Comparison of ENCODE assay signal across 8 cellular contexts in the genomic region with DNA sequence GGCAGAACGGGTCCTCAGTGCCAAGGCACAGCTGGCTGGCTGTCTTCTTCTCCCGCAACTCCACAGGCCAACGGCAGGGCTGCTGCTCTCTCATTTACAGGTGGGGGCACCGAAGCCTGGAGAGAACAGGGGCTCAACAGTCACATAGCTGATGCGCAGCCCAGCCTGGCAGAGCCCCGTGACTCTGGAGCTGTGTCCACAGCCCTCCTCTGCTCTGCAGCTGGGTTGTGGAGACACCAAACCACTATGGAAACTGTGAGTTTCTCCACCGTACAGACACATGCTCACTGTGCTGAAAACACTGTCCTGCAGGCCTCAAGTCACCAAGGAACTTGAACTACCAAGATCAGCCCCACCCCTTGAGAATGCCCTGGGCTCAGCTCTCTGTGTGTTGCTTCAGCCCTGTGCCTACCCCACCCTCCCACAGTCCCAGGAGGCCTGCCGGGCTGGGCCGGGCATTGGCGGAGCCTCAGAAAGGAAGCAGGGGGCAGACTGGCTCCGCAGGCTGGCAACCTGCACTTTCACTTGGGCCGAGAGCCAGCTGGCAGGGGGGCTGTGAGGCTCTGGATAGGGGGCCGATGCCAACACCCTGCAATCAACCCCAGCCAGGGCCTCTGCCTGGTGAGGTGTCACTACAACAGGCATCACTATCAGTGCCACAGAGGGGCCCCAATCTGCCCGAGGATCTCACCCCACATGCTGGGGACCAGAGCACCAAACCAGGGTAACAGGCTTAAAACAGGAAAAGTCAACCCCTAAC.
DNase-seq lines count a peak whose midpoint lies in the region; ATAC-seq and TF ChIP-seq lines count a peak whose summit lies in the region.

No MANE protein-coding gene starts in this region.

- H3K9me3 Mint-ChIP-seq in activated CD8-positive, alpha-beta T cell treated with anti-CD3 and anti-CD28 coated beads for 36 hours = no peaks in the 10 kb centered on the region
- no peaks in the 10 kb centered on the region for H3K9me3 Mint-ChIP-seq in Caco-2 (ENCODE audit: unreplicated experiment)

- no peaks in the 10 kb centered on the region for H3K27me3 ChIP-seq in prostate gland (replicated peaks; ENCODE audit: insufficient read depth)
- no peaks in the 10 kb centered on the region for H3K27me3 ChIP-seq in Caco-2 (replicated peaks; ENCODE audit: control insufficient read depth, insufficient read depth, low read length)

- ATAC-seq in GM18861 (IDR thresholded peaks at IDR 0.05; ENCODE audit: unreplicated experiment) (peak; percentile 59), HG03108 (IDR thresholded peaks at IDR 0.05; ENCODE audit: unreplicated experiment) (peak; percentile 56)
- ATAC-seq in activated CD8-positive, alpha-beta T cell treated with anti-CD3 and anti-CD28 coated beads for 36 hours = peak; percentile 88

- TF ChIP-seq POLR2A in prostate gland (IDR thresholded peaks at IDR 0.05) = peak; percentile 13

- WGBS in prostate gland = 28% methylated on average over 13 of the region's 14 CpGs

- peaks cover 55% of the 10 kb centered on the region for H3K4me1 Mint-ChIP-seq in activated CD8-positive, alpha-beta T cell treated with anti-CD3 and anti-CD28 coated beads for 36 hours (ENCODE audit: low read depth)
- H3K4me1 Mint-ChIP-seq in Caco-2 (ENCODE audit: low read depth, unreplicated experiment) = no peaks in the 10 kb centered on the region

- no TSS peak for BruUV-seq in Caco-2 (replicated peaks; lab: Mats Ljungman, UMichigan)

- POLR2A ChIA-PET in activated CD8-positive, alpha-beta T cell treated with anti-CD3 and anti-CD28 coated beads for 36 hours (lab: Charles Lee) = interaction anchor here (1.0 to 1.3 kb wide), 2 partner anchors 8 to 11 kb away, joined by 4 to 6 read pairs; no protein-coding TSS in a partner anchor
- POLR2A ChIA-PET in Caco-2 (lab: Charles Lee) = no interaction called here

- H3K9me3 ChIP-seq in prostate gland (no peaks in the 10 kb centered on the region), Caco-2 (no peaks in the 10 kb centered on the region)

- peak; percentile 59 for DNase-seq in activated CD8-positive, alpha-beta T cell treated with anti-CD3 and anti-CD28 coated beads for 36 hours
- DNase-seq in foreskin fibroblast (peak; percentile 45 to 76), prostate gland (ENCODE audit: low spot score) (peak; percentile 87), NCI-H187 (lab: John Stamatoyannopoulos, UW) (no peak), NCI-H774 (lab: John Stamatoyannopoulos, UW) (no peak), Caco-2 (no peak)

- TF ChIP-seq CTCF in activated CD8-positive, alpha-beta T cell treated with anti-CD3 and anti-CD28 coated beads for 36 hours (IDR thresholded peaks at IDR 0.05) = no peak
- no peak for TF ChIP-seq CTCF in foreskin fibroblast (IDR thresholded peaks at IDR 0.05; ENCODE audit: low read depth, low read length)
- TF ChIP-seq CTCF in prostate gland (IDR thresholded peaks at IDR 0.05) = peak in 3 of 4 experiments; percentile 27 to 58 (median 48)
- no peak for TF ChIP-seq CTCF in Caco-2 (IDR thresholded peaks at IDR 0.05; ENCODE audit: insufficient read depth in 1 of 2, low read depth in 1 of 2, low read length in 1 of 2, severe bottlenecking in 1 of 2, unreplicated experiment in 1 of 2)

- H3K4me3 ChIP-seq in foreskin fibroblast (ENCODE audit: low read depth in 1 of 2, low read length in 2 of 2) (no peak overlapping the region), prostate gland (no peak overlapping the region), Caco-2 (ENCODE audit: low read depth, low read length) (no peak overlapping the region)

- H3K27ac Mint-ChIP-seq in activated CD8-positive, alpha-beta T cell treated with anti-CD3 and anti-CD28 coated beads for 36 hours = peak overlapping the region; percentile 50
- no peak overlapping the region for H3K27ac Mint-ChIP-seq in Caco-2 (ENCODE audit: unreplicated experiment)

- CTCF ChIA-PET in activated CD8-positive, alpha-beta T cell treated with anti-CD3 and anti-CD28 coated beads for 36 hours (lab: Charles Lee) = no interaction called here
- CTCF ChIA-PET in Caco-2 (lab: Charles Lee) = no interaction called here

- peak overlapping the region; percentile 55 to 80 for H3K27ac ChIP-seq in prostate gland

- peaks cover 2% of the 10 kb centered on the region for H3K36me3 Mint-ChIP-seq in activated CD8-positive, alpha-beta T cell treated with anti-CD3 and anti-CD28 coated beads for 36 hours (ENCODE audit: low read depth)
- H3K36me3 Mint-ChIP-seq in Caco-2 (ENCODE audit: insufficient read depth, unreplicated experiment) = peaks cover 8% of the 10 kb centered on the region

- H3K4me3 Mint-ChIP-seq in activated CD8-positive, alpha-beta T cell treated with anti-CD3 and anti-CD28 coated beads for 36 hours = no peak overlapping the region
- no peak overlapping the region for H3K4me3 Mint-ChIP-seq in Caco-2 (ENCODE audit: unreplicated experiment)

- intact Hi-C loops in activated CD8-positive, alpha-beta T cell treated with anti-CD3 and anti-CD28 coated beads for 36 hours (cut with micrococcal nuclease) = no loop called here
- intact Hi-C loops in prostate gland (cut with DNase I) (no loop called here), Caco-2 (cut with micrococcal nuclease; ENCODE audit: unreplicated experiment) (no loop called here)

- H3K36me3 ChIP-seq in prostate gland = no peaks in the 10 kb centered on the region
- no peaks in the 10 kb centered on the region for H3K36me3 ChIP-seq in Caco-2 (ENCODE audit: control insufficient read depth, insufficient read depth, low read length)

- no peaks in the 10 kb centered on the region for H3K27me3 Mint-ChIP-seq in activated CD8-positive, alpha-beta T cell treated with anti-CD3 and anti-CD28 coated beads for 36 hours
- H3K27me3 Mint-ChIP-seq in Caco-2 (ENCODE audit: insufficient read depth, unreplicated experiment) = no peaks in the 10 kb centered on the region

- peaks cover 17% of the 10 kb centered on the region for H3K4me1 ChIP-seq in prostate gland (replicated peaks)
- H3K4me1 ChIP-seq in Caco-2 = no peaks in the 10 kb centered on the region

Comparison
In these comparisons a context has a peak if more than half of its experiments do, and no peak if none do; other contexts are left out.
1. DNase-seq: peak in activated CD8-positive, alpha-beta T cell treated with anti-CD3 and anti-CD28 coated beads for 36 hours (single experiment), foreskin fibroblast (2 of 2) and prostate gland (single experiment); none in NCI-H187 (0 of 2), NCI-H774 (single experiment) and Caco-2 (0 of 2).
2. CTCF ChIP-seq: peak in prostate gland (3 of 4); none in activated CD8-positive, alpha-beta T cell treated with anti-CD3 and anti-CD28 coated beads for 36 hours (single experiment), foreskin fibroblast (single experiment) and Caco-2 (0 of 2).
3. Peak in every context shown above with its lines, with median percentiles within 50 percentile points of each other: ATAC-seq.